8 cellular contexts compared by ENCODE assay signal in the genomic region with DNA sequence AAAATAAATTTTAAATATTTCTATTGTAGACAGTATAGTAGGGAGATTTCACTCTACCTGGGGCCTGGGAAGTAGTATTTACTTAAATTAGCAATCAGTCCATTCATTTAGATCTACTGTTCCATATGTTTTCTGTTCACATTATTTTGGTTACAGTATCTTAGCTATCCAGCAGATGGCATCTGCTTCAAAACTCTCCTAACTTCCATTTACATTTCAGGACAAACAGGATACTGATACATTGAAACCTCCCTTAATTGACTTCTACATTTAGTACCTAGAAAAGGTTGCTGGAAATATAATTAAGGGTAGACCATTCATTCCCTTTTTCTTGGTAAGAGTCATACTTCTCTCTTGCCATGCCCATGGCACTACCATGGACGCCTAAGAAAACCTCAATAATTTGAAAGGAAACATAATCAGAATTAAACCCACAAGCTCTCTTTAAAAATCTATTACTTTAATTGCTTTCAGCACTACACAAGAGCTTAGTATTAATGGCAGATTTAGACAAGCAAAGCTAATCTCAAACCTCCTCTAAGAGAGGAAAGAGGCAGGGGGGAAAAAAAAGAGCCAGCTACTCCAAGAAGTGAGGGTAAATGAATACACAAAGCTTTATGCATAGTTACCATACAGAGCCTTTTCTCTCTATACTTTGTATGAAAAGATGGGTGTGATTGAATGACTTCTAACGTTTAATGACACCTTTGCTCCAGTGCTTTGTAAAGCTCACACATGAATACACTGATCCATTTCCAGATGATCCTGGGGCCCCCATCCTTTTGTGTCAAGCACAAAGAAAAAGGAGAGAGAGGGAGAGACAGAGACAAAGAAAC.
DNase-seq lines count a peak whose midpoint lies in the region; ATAC-seq, FAIRE-seq and TF ChIP-seq lines count a peak whose summit lies in the region.

No MANE protein-coding gene starts in this region.

- 61% methylated on average over 2 of the region's 2 CpGs for WGBS in upper lobe of left lung, 2 donors

- H3K27me3 ChIP-seq in breast epithelium (no peaks in the 10 kb centered on the region), upper lobe of left lung (no peaks in the 10 kb centered on the region)

- POLR2A ChIA-PET in GM10248 (lab: Yijun Ruan, JAX), result no interaction called here

- H3K9me3 Mint-ChIP-seq in activated T-helper 1 cell treated with anti-CD3 and anti-CD28 coated beads, Interleukin-12 subunit alpha, Interleukin-12 subunit beta, Interleukin-2, Interleukin-4 antibody, amounts not matched to agents 30 ng/mL and 10 ng/mL and 1 ng/mL, durations not matched to agents 14 hours and 24 hours and 36 hours, result no peaks in the 10 kb centered on the region

- peak; percentile 80 for FAIRE-seq in A204.1 (lab: Jason Lieb, UNC)

- H3K4me1 ChIP-seq in breast epithelium (peaks cover 0 to 12% of the 10 kb centered on the region in 2 donors), upper lobe of left lung (peaks cover 11 to 29% (median 21%) of the 10 kb centered on the region in 4 donors)

- ATAC-seq in upper lobe of left lung (ENCODE audit: low FRiP score in 2 of 2) (peak in 1 of 2 donors; percentile 70), GM21717 (IDR thresholded peaks at IDR 0.05; ENCODE audit: unreplicated experiment) (no peak)

- TF ChIP-seq POLR2A in breast epithelium (IDR thresholded peaks at IDR 0.05) (no peak), upper lobe of left lung (IDR thresholded peaks at IDR 0.05) (no peak)

- H3K4me1 Mint-ChIP-seq in activated T-helper 1 cell treated with anti-CD3 and anti-CD28 coated beads, Interleukin-12 subunit alpha, Interleukin-12 subunit beta, Interleukin-2, Interleukin-4 antibody, amounts not matched to agents 30 ng/mL and 10 ng/mL and 1 ng/mL, durations not matched to agents 14 hours and 24 hours and 36 hours (ENCODE audit: low read depth), result peaks cover 60% of the 10 kb centered on the region

- intact Hi-C loops in breast epithelium (cut with DNase I; ENCODE audit: low total_unique reads), result no loop called here
- intact Hi-C loops in activated T-helper 1 cell treated with anti-CD3 and anti-CD28 coated beads, Interleukin-12 subunit alpha, Interleukin-12 subunit beta, Interleukin-2, Interleukin-4 antibody, amounts not matched to agents 30 ng/mL and 10 ng/mL and 1 ng/mL, durations not matched to agents 14 hours and 24 hours and 36 hours (cut with micrococcal nuclease), result loop anchor here (1.0 to 10.0 kb wide), 5 partner anchors 43 to 370 kb away; partner anchors contain the start of gene MAML2

- CTCF ChIA-PET in GM10248 (lab: Yijun Ruan, JAX), result interaction anchor here (0.7 to 4.9 kb wide), 28 partner anchors 9 to 339 kb away, joined by 3 to 31 read pairs (median 4); partner anchors contain the start of genes CCDC82, JRKL and MAML2

- H3K27me3 Mint-ChIP-seq in activated T-helper 1 cell treated with anti-CD3 and anti-CD28 coated beads, Interleukin-12 subunit alpha, Interleukin-12 subunit beta, Interleukin-2, Interleukin-4 antibody, amounts not matched to agents 30 ng/mL and 10 ng/mL and 1 ng/mL, durations not matched to agents 14 hours and 24 hours and 36 hours (ENCODE audit: insufficient read depth), result no peaks in the 10 kb centered on the region

- H3K27ac Mint-ChIP-seq in activated T-helper 1 cell treated with anti-CD3 and anti-CD28 coated beads, Interleukin-12 subunit alpha, Interleukin-12 subunit beta, Interleukin-2, Interleukin-4 antibody, amounts not matched to agents 30 ng/mL and 10 ng/mL and 1 ng/mL, durations not matched to agents 14 hours and 24 hours and 36 hours, result no peak overlapping the region

- TF ChIP-seq CTCF in GM10248 (IDR thresholded peaks at IDR 0.05; ENCODE audit: control extremely low read depth, extremely low read depth, low read depth, missing control alignments) (peak; percentile 48), breast epithelium (IDR thresholded peaks at IDR 0.05) (peak; percentile 52 to 78 (median 78)), upper lobe of left lung (IDR thresholded peaks at IDR 0.05) (peak; percentile 46 to 68 (median 60))

- H3K36me3 Mint-ChIP-seq in activated T-helper 1 cell treated with anti-CD3 and anti-CD28 coated beads, Interleukin-12 subunit alpha, Interleukin-12 subunit beta, Interleukin-2, Interleukin-4 antibody, amounts not matched to agents 30 ng/mL and 10 ng/mL and 1 ng/mL, durations not matched to agents 14 hours and 24 hours and 36 hours (ENCODE audit: low read depth), result peaks cover 21% of the 10 kb centered on the region

- H3K9me3 ChIP-seq in breast epithelium (no peaks in the 10 kb centered on the region), upper lobe of left lung (no peaks in the 10 kb centered on the region)

- TF ChIP-seq EP300 in upper lobe of left lung (IDR thresholded peaks at IDR 0.05), result no peak

- H3K36me3 ChIP-seq in breast epithelium (no peaks in the 10 kb centered on the region), upper lobe of left lung (no peaks in the 10 kb centered on the region)

- H3K4me3 ChIP-seq in breast epithelium, result no peak overlapping the region
- H3K4me3 ChIP-seq in upper lobe of left lung, result no peak overlapping the region

- peak overlapping the region; percentile 68 to 86 for H3K27ac ChIP-seq in breast epithelium
- H3K27ac ChIP-seq in upper lobe of left lung, result peak overlapping the region in 1 of 4 donors; percentile 23

- no peak overlapping the region for H3K4me3 Mint-ChIP-seq in activated T-helper 1 cell treated with anti-CD3 and anti-CD28 coated beads, Interleukin-12 subunit alpha, Interleukin-12 subunit beta, Interleukin-2, Interleukin-4 antibody, amounts not matched to agents 30 ng/mL and 10 ng/mL and 1 ng/mL, durations not matched to agents 14 hours and 24 hours and 36 hours

- DNase-seq in GM10248 (ENCODE audit: extremely low spot score), result no peak
- peak; percentile 33 for DNase-seq in NCI-H460 (ENCODE audit: extremely low read depth, low read depth)
- no peak for DNase-seq in breast epithelium (ENCODE audit: low spot score in 2 of 2)
- DNase-seq in left kidney (ENCODE audit: low read depth, low spot score), result peak; percentile 71
- no peak for DNase-seq in upper lobe of left lung
- no peak for DNase-seq in activated T-helper 1 cell treated with anti-CD3 and anti-CD28 coated beads, Interleukin-12 subunit alpha, Interleukin-12 subunit beta, Interleukin-2, Interleukin-4 antibody, amounts not matched to agents 30 ng/mL and 10 ng/mL and 1 ng/mL, durations not matched to agents 14 hours and 24 hours and 36 hours (ENCODE audit: low spot score)

Comparison
In these comparisons a context has a peak if more than half of its experiments do, and no peak if none do; other contexts are left out.
1. DNase-seq: peak in NCI-H460 (single experiment) and left kidney (single experiment); none in GM10248 (single experiment), breast epithelium (0 of 2), upper lobe of left lung (0 of 2) and activated T-helper 1 cell treated with anti-CD3 and anti-CD28 coated beads, Interleukin-12 subunit alpha, Interleukin-12 subunit beta, Interleukin-2, Interleukin-4 antibody, amounts not matched to agents 30 ng/mL and 10 ng/mL and 1 ng/mL, durations not matched to agents 14 hours and 24 hours and 36 hours (single experiment).
2. Peak in every context shown above with its lines, with median percentiles within 50 percentile points of each other: CTCF ChIP-seq.